Comparison of ENCODE assay signal across 19 cellular contexts in genomic region chr2:30326497-30326896, GRCh38.
DNase-seq lines count a peak whose midpoint lies in the region; ATAC-seq lines count a peak whose summit lies in the region.
"Had no signal": no experiment of that assay in that cellular context is flagged by ENCODE, and none has a peak within 500 bp of the region (broad histone marks: within the 10 kb centered on the region; RNA-seq: fewer than 3 reads in every experiment).

No MANE protein-coding gene starts in this region.

- no peaks in the 10 kb centered on the region for H3F3A ChIP-seq in GM23248 (ENCODE audit: insufficient read depth)

- H3K4me1 ChIP-seq in BLaER1 treated with 17β-estradiol and CSF1 and Interleukin-3, amounts not matched to agents 10 nM and 100 nM: peaks cover 9 to 49% (median 29%) of the 10 kb centered on the region in 10 experiments
- H3K4me1 ChIP-seq in aorta (ENCODE audit: control insufficient read depth in 1 of 2, insufficient read depth in 2 of 2, low read length in 2 of 2) (no peaks in the 10 kb centered on the region), GM23248 (ENCODE audit: insufficient read depth) (no peaks in the 10 kb centered on the region)

- no peaks in the 10 kb centered on the region for H3K36me3 ChIP-seq in BLaER1 treated with 17β-estradiol and CSF1 and Interleukin-3, amounts not matched to agents 10 nM and 100 nM
- H3K36me3 ChIP-seq in aorta (ENCODE audit: control insufficient read depth in 1 of 2, insufficient read depth in 2 of 2, low read length in 1 of 2) (no peaks in the 10 kb centered on the region), GM23248 (ENCODE audit: low read depth) (no peaks in the 10 kb centered on the region)

- H3K27ac Mint-ChIP-seq in IgD-negative memory B cell (peak overlapping the region in 2 of 3 donors; percentile 4 to 6), naive B cell (peak overlapping the region in 5 of 6 donors; percentile 27 to 98 (median 89))
- H3K27ac Mint-ChIP-seq in stimulated activated memory B cell treated with anti-CD40 and anti-IgM and Interleukin-4, amounts not matched to agents 10 μg/mL and 1 μg/mL and 100 μg/mL, for 72 hours: peak overlapping the region; percentile 91

- H3K4me1 Mint-ChIP-seq in IgD-negative memory B cell: peaks cover 26 to 33% (median 30%) of the 10 kb centered on the region in 3 donors
- peaks cover 51 to 59% (median 52%) of the 10 kb centered on the region in 3 donors for H3K4me1 Mint-ChIP-seq in naive B cell
- H3K4me1 Mint-ChIP-seq in stimulated activated memory B cell treated with anti-CD40 and anti-IgM and Interleukin-4, amounts not matched to agents 10 μg/mL and 1 μg/mL and 100 μg/mL, for 72 hours: peaks cover 45% of the 10 kb centered on the region

- intact Hi-C loops in aorta (cut with DNase I): no loop called here

- H3K4me3 Mint-ChIP-seq in IgD-negative memory B cell (peak overlapping the region in 1 of 4 donors; percentile 29), naive B cell (peak overlapping the region in 3 of 8 donors; percentile 45 to 91 (median 47))
- no peak overlapping the region for H3K4me3 Mint-ChIP-seq in stimulated activated memory B cell treated with anti-CD40 and anti-IgM and Interleukin-4, amounts not matched to agents 10 μg/mL and 1 μg/mL and 100 μg/mL, for 72 hours
- H3K4me3 Mint-ChIP-seq: CD8-positive, alpha-beta T cell had no signal

- no peak for DNase-seq in naive B cell
- DNase-seq in aorta: no peak
- no peak for DNase-seq in COLO668 (lab: John Stamatoyannopoulos, UW; ENCODE audit: unreplicated experiment)
- DNase-seq in GM23248: no peak
- DNase-seq: CD8-positive, alpha-beta T cell; H7; NCI-H1105 treated with DMSO at 0.1 percent for 48 hours; NCI-H2029 treated with DMSO at 0.1 percent for 48 hours; NCI-H2171; NCI-H345; NCI-H774; NK-92 treated with Interleukin-12 subunit alpha and Interleukin-12 subunit beta, amount 100 ng/mL, for 24 hours; SIG-M5; SK-N-SH had no signal

- H3K27me3 Mint-ChIP-seq in IgD-negative memory B cell (no peaks in the 10 kb centered on the region), naive B cell (no peaks in the 10 kb centered on the region)
- no peaks in the 10 kb centered on the region for H3K27me3 Mint-ChIP-seq in stimulated activated memory B cell treated with anti-CD40 and anti-IgM and Interleukin-4, amounts not matched to agents 10 μg/mL and 1 μg/mL and 100 μg/mL, for 72 hours

- peaks cover 12 to 28% (median 22%) of the 10 kb centered on the region in 11 experiments; a peak in 21 of 22 replicates for H3K9me3 ChIP-seq in BLaER1 treated with 17β-estradiol and CSF1 and Interleukin-3, amounts not matched to agents 10 nM and 100 nM (replicated peaks in 1 of 11)
- H3K9me3 ChIP-seq in aorta (ENCODE audit: control insufficient read depth, low read length): no peaks in the 10 kb centered on the region
- H3K9me3 ChIP-seq in GM23248 (ENCODE audit: low read depth): no peaks in the 10 kb centered on the region
- H3K9me3 ChIP-seq: SK-N-SH had no signal

- no peaks in the 10 kb centered on the region for H4K20me1 ChIP-seq in BLaER1 treated with 17β-estradiol and CSF1 and Interleukin-3, amounts not matched to agents 10 nM and 100 nM
- H4K20me1 ChIP-seq in GM23248 (ENCODE audit: insufficient read depth): no peaks in the 10 kb centered on the region

- no peaks in the 10 kb centered on the region for H3K79me2 ChIP-seq in GM23248 (ENCODE audit: insufficient read depth)

- in situ Hi-C loops in GM23248 (cut with MboI): no loop called here

- no peak overlapping the region for H3K9ac ChIP-seq in BLaER1 treated with 17β-estradiol and CSF1 and Interleukin-3, amounts not matched to agents 10 nM and 100 nM
- H3K9ac ChIP-seq in GM23248: no peak overlapping the region
- H3K9ac ChIP-seq: SK-N-SH had no signal

- H3K4me3 ChIP-seq in BLaER1 treated with 17β-estradiol and CSF1 and Interleukin-3, amounts not matched to agents 10 nM and 100 nM: no peak overlapping the region
- H3K4me3 ChIP-seq in aorta (ENCODE audit: low read length in 2 of 2): no peak overlapping the region
- H3K4me3 ChIP-seq in GM23248: no peak overlapping the region

- no peak overlapping the region for H3K27ac ChIP-seq in BLaER1 treated with 17β-estradiol and CSF1 and Interleukin-3, amounts not matched to agents 10 nM and 100 nM
- no peak overlapping the region for H3K27ac ChIP-seq in aorta (ENCODE audit: low read depth in 1 of 2, low read length in 2 of 2)
- H3K27ac ChIP-seq in GM23248: no peak overlapping the region
- H3K27ac ChIP-seq: HL-60, RWPE1 had no signal

- H2AFZ ChIP-seq in GM23248: no peak overlapping the region

- 91 to 92% methylated on average over 6 of the region's 6 CpGs for WGBS in aorta, 2 donors
- 69 to 71% methylated on average over 6 of the region's 6 CpGs for WGBS in GM23248 (ENCODE audit: low coverage in 1 of 2, low lambda C conversion rate in 2 of 2, missing lambda C conversion rate in 2 of 2), 2 experiments

- H3K36me3 Mint-ChIP-seq in IgD-negative memory B cell (peaks cover 2% of the 10 kb centered on the region), naive B cell (no peaks in the 10 kb centered on the region)
- no peaks in the 10 kb centered on the region for H3K36me3 Mint-ChIP-seq in stimulated activated memory B cell treated with anti-CD40 and anti-IgM and Interleukin-4, amounts not matched to agents 10 μg/mL and 1 μg/mL and 100 μg/mL, for 72 hours
- H3K36me3 Mint-ChIP-seq: CD8-positive, alpha-beta T cell had no signal

- no peaks in the 10 kb centered on the region for H3K9me3 Mint-ChIP-seq in IgD-negative memory B cell
- peaks cover 0 to 4% (median 0%) of the 10 kb centered on the region in 7 donors for H3K9me3 Mint-ChIP-seq in naive B cell
- H3K9me3 Mint-ChIP-seq in stimulated activated memory B cell treated with anti-CD40 and anti-IgM and Interleukin-4, amounts not matched to agents 10 μg/mL and 1 μg/mL and 100 μg/mL, for 72 hours: peaks cover 3% of the 10 kb centered on the region
- H3K9me3 Mint-ChIP-seq: CD8-positive, alpha-beta T cell had no signal

- no peak for ATAC-seq in naive B cell (ENCODE audit: low read depth in 2 of 2)
- ATAC-seq in stimulated activated memory B cell treated with anti-CD40 and anti-IgM and Interleukin-4, amounts not matched to agents 10 μg/mL and 1 μg/mL and 100 μg/mL, for 72 hours: peak; percentile 39
- no peak for ATAC-seq in aorta (ENCODE audit: low FRiP score)

- H3K9me2 ChIP-seq in GM23248 (ENCODE audit: insufficient read depth): no peaks in the 10 kb centered on the region
- H3K9me2 ChIP-seq: SK-N-SH had no signal

- H3K4me2 ChIP-seq in BLaER1 treated with 17β-estradiol and CSF1 and Interleukin-3, amounts not matched to agents 10 nM and 100 nM: peak overlapping the region in 10 of 11 experiments; percentile 2 to 47 (median 30); a peak in 9 of 22 replicates
- no peak overlapping the region for H3K4me2 ChIP-seq in GM23248 (ENCODE audit: unreplicated experiment)
- H3K4me2 ChIP-seq: SK-N-SH had no signal

- no peaks in the 10 kb centered on the region for H3K27me3 ChIP-seq in BLaER1 treated with 17β-estradiol and CSF1 and Interleukin-3, amounts not matched to agents 10 nM and 100 nM
- H3K27me3 ChIP-seq in aorta (ENCODE audit: control insufficient read depth in 1 of 2, insufficient read depth in 2 of 2, low read length in 1 of 2): no peaks in the 10 kb centered on the region
- H3K27me3 ChIP-seq in GM23248 (replicated peaks; ENCODE audit: insufficient read depth): no peaks in the 10 kb centered on the region

Comparison
In these comparisons a context has a peak if more than half of its experiments do, and no peak if none do; other contexts are left out.
1. H3K27ac Mint-ChIP-seq: peak in every context shown above with its lines; median percentile 91 in stimulated activated memory B cell treated with anti-CD40 and anti-IgM and Interleukin-4, amounts not matched to agents 10 μg/mL and 1 μg/mL and 100 μg/mL, for 72 hours; 89 in naive B cell; 5 in IgD-negative memory B cell.